Comparison of ENCODE assay signal across 1 cellular context in the genomic region with DNA sequence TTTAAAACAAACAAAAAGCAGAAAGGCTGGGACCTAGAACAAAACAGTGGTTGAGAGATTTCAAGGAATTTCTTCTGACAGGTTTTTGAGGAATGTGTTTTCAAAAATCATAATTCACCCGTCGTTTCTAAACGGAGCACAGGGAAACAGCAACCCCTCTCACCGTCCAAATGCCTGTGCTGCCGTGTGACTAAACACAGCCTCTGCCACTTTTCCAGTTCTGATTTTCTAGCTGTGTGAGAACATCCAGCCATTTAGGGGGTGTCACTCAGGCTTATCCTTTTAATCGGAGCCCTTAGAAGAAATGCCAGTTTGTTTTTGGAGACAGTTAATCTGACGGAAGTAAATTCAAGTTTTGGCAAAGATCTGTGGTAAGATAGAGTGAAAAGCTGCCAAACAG.
TF ChIP-seq lines count a peak whose summit lies in the region.

No MANE protein-coding gene starts in this region.

TF ChIP-seq in H1, 55 proteins besides CTCF, POLR2A, EP300 and RAD21:
- no peak for TF ChIP-seq KDM5A (IDR thresholded peaks at IDR 0.05; ENCODE audit: low read length)
- no peak for TF ChIP-seq RFX5 (IDR thresholded peaks at IDR 0.05; ENCODE audit: borderline replicate concordance, low read depth, low read length)
- TF ChIP-seq, protein P1, sequence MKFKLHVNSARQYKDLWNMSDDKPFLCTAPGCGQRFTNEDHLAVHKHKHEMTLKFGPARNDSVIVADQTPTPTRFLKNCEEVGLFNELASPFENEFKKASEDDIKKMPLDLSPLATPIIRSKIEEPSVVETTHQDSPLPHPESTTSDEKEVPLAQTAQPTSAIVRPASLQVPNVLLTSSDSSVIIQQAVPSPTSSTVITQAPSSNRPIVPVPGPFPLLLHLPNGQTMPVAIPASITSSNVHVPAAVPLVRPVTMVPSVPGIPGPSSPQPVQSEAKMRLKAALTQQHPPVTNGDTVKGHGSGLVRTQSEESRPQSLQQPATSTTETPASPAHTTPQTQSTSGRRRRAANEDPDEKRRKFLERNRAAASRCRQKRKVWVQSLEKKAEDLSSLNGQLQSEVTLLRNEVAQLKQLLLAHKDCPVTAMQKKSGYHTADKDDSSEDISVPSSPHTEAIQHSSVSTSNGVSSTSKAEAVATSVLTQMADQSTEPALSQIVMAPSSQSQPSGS (IDR thresholded peaks at IDR 0.05; ENCODE audit: low read length) = no peak
- TF ChIP-seq, protein P2, sequence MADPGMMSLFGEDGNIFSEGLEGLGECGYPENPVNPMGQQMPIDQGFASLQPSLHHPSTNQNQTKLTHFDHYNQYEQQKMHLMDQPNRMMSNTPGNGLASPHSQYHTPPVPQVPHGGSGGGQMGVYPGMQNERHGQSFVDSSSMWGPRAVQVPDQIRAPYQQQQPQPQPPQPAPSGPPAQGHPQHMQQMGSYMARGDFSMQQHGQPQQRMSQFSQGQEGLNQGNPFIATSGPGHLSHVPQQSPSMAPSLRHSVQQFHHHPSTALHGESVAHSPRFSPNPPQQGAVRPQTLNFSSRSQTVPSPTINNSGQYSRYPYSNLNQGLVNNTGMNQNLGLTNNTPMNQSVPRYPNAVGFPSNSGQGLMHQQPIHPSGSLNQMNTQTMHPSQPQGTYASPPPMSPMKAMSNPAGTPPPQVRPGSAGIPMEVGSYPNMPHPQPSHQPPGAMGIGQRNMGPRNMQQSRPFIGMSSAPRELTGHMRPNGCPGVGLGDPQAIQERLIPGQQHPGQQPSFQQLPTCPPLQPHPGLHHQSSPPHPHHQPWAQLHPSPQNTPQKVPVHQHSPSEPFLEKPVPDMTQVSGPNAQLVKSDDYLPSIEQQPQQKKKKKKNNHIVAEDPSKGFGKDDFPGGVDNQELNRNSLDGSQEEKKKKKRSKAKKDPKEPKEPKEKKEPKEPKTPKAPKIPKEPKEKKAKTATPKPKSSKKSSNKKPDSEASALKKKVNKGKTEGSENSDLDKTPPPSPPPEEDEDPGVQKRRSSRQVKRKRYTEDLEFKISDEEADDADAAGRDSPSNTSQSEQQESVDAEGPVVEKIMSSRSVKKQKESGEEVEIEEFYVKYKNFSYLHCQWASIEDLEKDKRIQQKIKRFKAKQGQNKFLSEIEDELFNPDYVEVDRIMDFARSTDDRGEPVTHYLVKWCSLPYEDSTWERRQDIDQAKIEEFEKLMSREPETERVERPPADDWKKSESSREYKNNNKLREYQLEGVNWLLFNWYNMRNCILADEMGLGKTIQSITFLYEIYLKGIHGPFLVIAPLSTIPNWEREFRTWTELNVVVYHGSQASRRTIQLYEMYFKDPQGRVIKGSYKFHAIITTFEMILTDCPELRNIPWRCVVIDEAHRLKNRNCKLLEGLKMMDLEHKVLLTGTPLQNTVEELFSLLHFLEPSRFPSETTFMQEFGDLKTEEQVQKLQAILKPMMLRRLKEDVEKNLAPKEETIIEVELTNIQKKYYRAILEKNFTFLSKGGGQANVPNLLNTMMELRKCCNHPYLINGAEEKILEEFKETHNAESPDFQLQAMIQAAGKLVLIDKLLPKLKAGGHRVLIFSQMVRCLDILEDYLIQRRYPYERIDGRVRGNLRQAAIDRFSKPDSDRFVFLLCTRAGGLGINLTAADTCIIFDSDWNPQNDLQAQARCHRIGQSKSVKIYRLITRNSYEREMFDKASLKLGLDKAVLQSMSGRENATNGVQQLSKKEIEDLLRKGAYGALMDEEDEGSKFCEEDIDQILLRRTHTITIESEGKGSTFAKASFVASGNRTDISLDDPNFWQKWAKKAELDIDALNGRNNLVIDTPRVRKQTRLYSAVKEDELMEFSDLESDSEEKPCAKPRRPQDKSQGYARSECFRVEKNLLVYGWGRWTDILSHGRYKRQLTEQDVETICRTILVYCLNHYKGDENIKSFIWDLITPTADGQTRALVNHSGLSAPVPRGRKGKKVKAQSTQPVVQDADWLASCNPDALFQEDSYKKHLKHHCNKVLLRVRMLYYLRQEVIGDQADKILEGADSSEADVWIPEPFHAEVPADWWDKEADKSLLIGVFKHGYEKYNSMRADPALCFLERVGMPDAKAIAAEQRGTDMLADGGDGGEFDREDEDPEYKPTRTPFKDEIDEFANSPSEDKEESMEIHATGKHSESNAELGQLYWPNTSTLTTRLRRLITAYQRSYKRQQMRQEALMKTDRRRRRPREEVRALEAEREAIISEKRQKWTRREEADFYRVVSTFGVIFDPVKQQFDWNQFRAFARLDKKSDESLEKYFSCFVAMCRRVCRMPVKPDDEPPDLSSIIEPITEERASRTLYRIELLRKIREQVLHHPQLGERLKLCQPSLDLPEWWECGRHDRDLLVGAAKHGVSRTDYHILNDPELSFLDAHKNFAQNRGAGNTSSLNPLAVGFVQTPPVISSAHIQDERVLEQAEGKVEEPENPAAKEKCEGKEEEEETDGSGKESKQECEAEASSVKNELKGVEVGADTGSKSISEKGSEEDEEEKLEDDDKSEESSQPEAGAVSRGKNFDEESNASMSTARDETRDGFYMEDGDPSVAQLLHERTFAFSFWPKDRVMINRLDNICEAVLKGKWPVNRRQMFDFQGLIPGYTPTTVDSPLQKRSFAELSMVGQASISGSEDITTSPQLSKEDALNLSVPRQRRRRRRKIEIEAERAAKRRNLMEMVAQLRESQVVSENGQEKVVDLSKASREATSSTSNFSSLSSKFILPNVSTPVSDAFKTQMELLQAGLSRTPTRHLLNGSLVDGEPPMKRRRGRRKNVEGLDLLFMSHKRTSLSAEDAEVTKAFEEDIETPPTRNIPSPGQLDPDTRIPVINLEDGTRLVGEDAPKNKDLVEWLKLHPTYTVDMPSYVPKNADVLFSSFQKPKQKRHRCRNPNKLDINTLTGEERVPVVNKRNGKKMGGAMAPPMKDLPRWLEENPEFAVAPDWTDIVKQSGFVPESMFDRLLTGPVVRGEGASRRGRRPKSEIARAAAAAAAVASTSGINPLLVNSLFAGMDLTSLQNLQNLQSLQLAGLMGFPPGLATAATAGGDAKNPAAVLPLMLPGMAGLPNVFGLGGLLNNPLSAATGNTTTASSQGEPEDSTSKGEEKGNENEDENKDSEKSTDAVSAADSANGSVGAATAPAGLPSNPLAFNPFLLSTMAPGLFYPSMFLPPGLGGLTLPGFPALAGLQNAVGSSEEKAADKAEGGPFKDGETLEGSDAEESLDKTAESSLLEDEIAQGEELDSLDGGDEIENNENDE (IDR thresholded peaks at IDR 0.05; ENCODE audit: insufficient replicate concordance, low read length) = no peak
- TF ChIP-seq, protein P3, sequence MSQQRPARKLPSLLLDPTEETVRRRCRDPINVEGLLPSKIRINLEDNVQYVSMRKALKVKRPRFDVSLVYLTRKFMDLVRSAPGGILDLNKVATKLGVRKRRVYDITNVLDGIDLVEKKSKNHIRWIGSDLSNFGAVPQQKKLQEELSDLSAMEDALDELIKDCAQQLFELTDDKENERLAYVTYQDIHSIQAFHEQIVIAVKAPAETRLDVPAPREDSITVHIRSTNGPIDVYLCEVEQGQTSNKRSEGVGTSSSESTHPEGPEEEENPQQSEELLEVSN (IDR thresholded peaks at IDR 0.05) = no peak
